8 cellular contexts compared by ENCODE assay signal in genomic region chr5:6745706-6746217, GRCh38. TPM values are rescaled to one million over a fixed set of nuclear protein-coding genes. Genes with fewer than 3 reads are reported as not detected.
DNase-seq lines count a peak whose midpoint lies in the region; ATAC-seq and TF ChIP-seq lines count a peak whose summit lies in the region.

No MANE protein-coding gene starts in this region.

- no peaks in the 10 kb centered on the region for H3K27me3 ChIP-seq in brain microvascular endothelial cell (replicated peaks)
- no peaks in the 10 kb centered on the region for H3K27me3 ChIP-seq in transverse colon

- TF ChIP-seq CTCF in C4-2B (conservative IDR thresholded peaks at IDR 0.05), result peak; percentile 78
- TF ChIP-seq CTCF in GM13976 (IDR thresholded peaks at IDR 0.05; ENCODE audit: borderline replicate concordance, control extremely low read depth, extremely low read depth, insufficient read depth, missing control alignments), result peak; percentile 69
- peak; percentile 67 for TF ChIP-seq CTCF in brain microvascular endothelial cell (IDR thresholded peaks at IDR 0.05; ENCODE audit: low read depth, low read length, missing control alignments)
- TF ChIP-seq CTCF in transverse colon (IDR thresholded peaks at IDR 0.05), result peak; percentile 63 to 84 (median 71)

- H3K9me3 ChIP-seq in transverse colon, result no peaks in the 10 kb centered on the region

- no peak for TF ChIP-seq POLR2A in transverse colon (IDR thresholded peaks at IDR 0.05)

- peaks cover 0 to 5% (median 0%) of the 10 kb centered on the region in 4 donors for H3K4me1 ChIP-seq in transverse colon

- intact Hi-C loops in transverse colon (cut with DNase I; ENCODE audit: low total_unique reads), result loop anchor here (2.0 kb wide), 1 partner anchor 113 kb away; the partner anchor contains the start of genes NSUN2 and SRD5A1

- ATAC-seq in HG03095 (IDR thresholded peaks at IDR 0.05; ENCODE audit: unreplicated experiment) (peak; percentile 53), HG03196 (IDR thresholded peaks at IDR 0.05; ENCODE audit: unreplicated experiment) (no peak)

- in situ Hi-C loops in GM13976 (cut with MboI; ENCODE audit: low sequenced_read_pairs, unreplicated experiment) (loop anchor here (25.0 kb wide), 2 partner anchors 108 to 1258 kb away; partner anchors contain the start of genes NSUN2 and SRD5A1), brain microvascular endothelial cell (cut with HindIII; ENCODE audit: low pct_ligation_motif_present, low sequenced_read_pairs) (loop anchor here (25.0 kb wide), 1 partner anchor 108 kb away; the partner anchor contains the start of genes NSUN2 and SRD5A1), transverse colon (cut with MboI; ENCODE audit: low pct_ligation_motif_present in 1 of 4, low pct_unique_long_range_greater_than_20kb in 1 of 4, low sequenced_read_pairs in 3 of 4) (loop anchor here in 3 of 4 donors (10.0 to 25.0 kb wide), 3 partner anchors 108 to 133 kb away; partner anchors contain the start of genes NSUN2 (in 1 of the 3) and SRD5A1 (in 1 of the 3))

- 28 to 67% methylated on average over 4 to 10 of the region's 10 CpGs for WGBS in transverse colon (ENCODE audit: low coverage in 1 of 2), 2 donors

- no peak for TF ChIP-seq EP300 in transverse colon (IDR thresholded peaks at IDR 0.05; ENCODE audit: low read depth)

- H3K4me3 ChIP-seq in brain microvascular endothelial cell (ENCODE audit: low read depth, low read length) (no peak overlapping the region), transverse colon (no peak overlapping the region)

- H3K27ac ChIP-seq in C4-2B (no peak overlapping the region), brain microvascular endothelial cell (no peak overlapping the region), transverse colon (peak overlapping the region in 1 of 4 donors; percentile 22)

- DNase-seq in GM13976 (ENCODE audit: low spot score), result peak; percentile 75
- DNase-seq in NCI-H460 (ENCODE audit: extremely low read depth, low read depth), result peak; percentile 44
- peak; percentile 58 for DNase-seq in brain microvascular endothelial cell
- DNase-seq in kidney glomerular epithelial cell (lab: John Stamatoyannopoulos, UW), result peak; percentile 47
- peak; percentile 7 for DNase-seq in transverse colon

- peaks cover 20% of the 10 kb centered on the region for H3K36me3 ChIP-seq in brain microvascular endothelial cell (replicated peaks)
- H3K36me3 ChIP-seq in transverse colon, result peaks cover 0 to 33% (median 0%) of the 10 kb centered on the region in 4 donors

RNA-seq across cellular contexts. Expression of gene TENT4A, which starts 32.5 kb away (rescaled TPM):
- 14.5 and 17.7 TPM in 2 replicates for total RNA-seq in NCI-H460 (2014; rRNA removed; shearing (Covaris generic))
- polyA plus RNA-seq in NCI-H460 (2014; cell fraction: nucleus; rRNA removed), result 18.7 and 30.9 TPM in 2 replicates
- 10 to 100 TPM; 20.9 to 70.3 (median 28.1) TPM for total RNA-seq in transverse colon

Comparison
In these comparisons a context has a peak if more than half of its experiments do, and no peak if none do; other contexts are left out.
1. DNase-seq: peak in every context shown above with its lines; median percentile 75 in GM13976; 58 in brain microvascular endothelial cell; 47 in kidney glomerular epithelial cell; 44 in NCI-H460; 7 in transverse colon.